Comparison of ENCODE assay signal across 16 cellular contexts in genomic region chr14:75823334-75823733, GRCh38.
DNase-seq lines count a peak whose midpoint lies in the region; ATAC-seq and TF ChIP-seq lines count a peak whose summit lies in the region.
"Had no signal": no experiment of that assay in that cellular context is flagged by ENCODE, and none has a peak within 500 bp of the region (broad histone marks: within the 10 kb centered on the region; RNA-seq: fewer than 3 reads in every experiment).

No MANE protein-coding gene starts in this region.

- intact Hi-C loops in ascending aorta (cut with DNase I) (loop anchor here (1.0 to 10.0 kb wide), 3 partner anchors 8 to 161 kb away; partner anchors contain the start of genes IFT43 and TGFB3), left cardiac atrium (cut with DNase I) (no loop called here)

- H3K27ac ChIP-seq in ascending aorta (peak overlapping the region; percentile 79 to 87), rectal smooth muscle tissue (ENCODE audit: low read depth, low read length) (peak overlapping the region; percentile 68)
- H3K27ac ChIP-seq: A549, parathyroid adenoma, SJSA1, upper lobe of right lung had no signal

- H3K27me3 ChIP-seq in ascending aorta (no peaks in the 10 kb centered on the region), rectal smooth muscle tissue (ENCODE audit: control insufficient read depth, insufficient read depth, low read length) (no peaks in the 10 kb centered on the region)
- H3K27me3 ChIP-seq: adrenal gland, SJSA1, upper lobe of right lung had no signal

- H3K4me3 ChIP-seq in AG10803 (ENCODE audit: low read length) (no peak overlapping the region), ascending aorta (no peak overlapping the region), rectal smooth muscle tissue (ENCODE audit: low read length) (no peak overlapping the region)
- H3K4me3 ChIP-seq: A549, adrenal gland, SJSA1, upper lobe of right lung had no signal

- H3K9me3 ChIP-seq in ascending aorta, result no peaks in the 10 kb centered on the region
- H3K9me3 ChIP-seq: A549, adrenal gland, SJSA1, upper lobe of right lung had no signal

- no peak for TF ChIP-seq CTCF in AG10803 (conservative IDR thresholded peaks at IDR 0.05; ENCODE audit: low read length)
- no peak for TF ChIP-seq CTCF in ascending aorta (IDR thresholded peaks at IDR 0.05)

- H3K9ac ChIP-seq in rectal smooth muscle tissue (ENCODE audit: low read length), result no peak overlapping the region
- H3K9ac ChIP-seq: parathyroid adenoma had no signal

- DNase-seq in AG10803 (ENCODE audit: low read depth) (peak; percentile 40), ascending aorta (ENCODE audit: low spot score in 2 of 2) (peak in 1 of 2 donors; percentile 73), left cardiac atrium (no peak), NCI-H1930 (lab: John Stamatoyannopoulos, UW) (no peak), NCI-H1417 (lab: John Stamatoyannopoulos, UW) (no peak), HCEC 1CT (no peak)
- DNase-seq in activated CD4-positive, alpha-beta T cell treated with anti-CD3 and anti-CD28 coated beads for 48 hours, result no peak
- DNase-seq: activated CD4-positive, alpha-beta T cell treated with anti-CD3 and anti-CD28 coated beads, Interleukin-2, amount 50 U/mL, for 4 hours; activated T-cell treated with anti-CD3 and anti-CD28 coated beads, Interleukin-2, amount 50 U/mL, for 72 hours; adrenal gland; midbrain; upper lobe of right lung had no signal

- H3K4me1 ChIP-seq in ascending aorta (peaks cover 8 to 33% of the 10 kb centered on the region in 2 donors), rectal smooth muscle tissue (ENCODE audit: control insufficient read depth, insufficient read depth, low read length) (peaks cover 27% of the 10 kb centered on the region)
- H3K4me1 ChIP-seq: A549, parathyroid adenoma had no signal

- ATAC-seq in left cardiac atrium, result peak; percentile 69 to 83
- ATAC-seq: A549; activated T-cell treated with anti-CD3 and anti-CD28 coated beads, Interleukin-2, amount 50 U/mL, for 72 hours had no signal

- H3K36me3 ChIP-seq in ascending aorta, result peaks cover 3 to 4% of the 10 kb centered on the region in 2 donors
- H3K36me3 ChIP-seq in rectal smooth muscle tissue (ENCODE audit: control insufficient read depth, insufficient read depth, low read length), result no peaks in the 10 kb centered on the region
- H3K36me3 ChIP-seq: adrenal gland, SJSA1 had no signal
